Comparison of ENCODE assay signal across 1 cellular context in genomic region chr7:114051871-114052324, GRCh38.
TF ChIP-seq lines count a peak whose summit lies in the region.

No MANE protein-coding gene starts in this region.

TF ChIP-seq in SK-N-SH, 30 proteins besides CTCF, POLR2A, EP300 and RAD21 (continued from another document):
- no peak for TF ChIP-seq NFIC (IDR thresholded peaks at IDR 0.05; ENCODE audit: borderline replicate concordance)
TF ChIP-seq in SK-N-SH: peak in this region for 0.
